In the genomic region with DNA sequence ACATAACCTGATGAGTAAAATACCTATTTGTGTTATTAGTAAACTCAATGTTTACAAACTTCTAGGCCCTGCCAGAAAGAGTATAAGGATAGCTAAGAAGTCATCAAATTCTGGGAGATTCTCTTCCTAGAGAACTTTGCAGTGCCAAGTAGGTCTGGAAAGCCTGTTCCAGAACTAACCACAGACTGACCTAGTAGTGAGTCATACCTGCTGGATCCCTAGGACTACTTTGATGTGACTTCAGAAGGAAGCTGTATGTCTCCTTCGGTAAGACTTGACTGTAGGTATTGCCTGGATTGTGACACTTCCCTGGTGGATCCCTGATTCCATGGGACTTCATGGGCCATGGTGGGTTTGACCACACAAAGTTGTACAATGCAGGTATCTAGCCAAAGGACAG, we compare ENCODE assay signal across 19 cellular contexts.
DNase-seq lines count a peak whose midpoint lies in the region; FAIRE-seq and TF ChIP-seq lines count a peak whose summit lies in the region.
"Had no signal": no experiment of that assay in that cellular context is flagged by ENCODE, and none has a peak within 500 bp of the region (broad histone marks: within the 10 kb centered on the region; RNA-seq: fewer than 3 reads in every experiment).

No MANE protein-coding gene starts in this region.

- no peak overlapping the region for H3K4me3 Mint-ChIP-seq in HFFc6
- H3K4me3 Mint-ChIP-seq: nephron progenitor cell; stimulated activated memory B cell treated with anti-CD40 and anti-IgM and Interleukin-4, amounts not matched to agents 10 μg/mL and 1 μg/mL and 100 μg/mL, for 72 hours had no signal

- no peaks in the 10 kb centered on the region for H3K4me1 Mint-ChIP-seq in HFFc6 (ENCODE audit: low read depth)
- H3K4me1 Mint-ChIP-seq: nephron progenitor cell; stimulated activated memory B cell treated with anti-CD40 and anti-IgM and Interleukin-4, amounts not matched to agents 10 μg/mL and 1 μg/mL and 100 μg/mL, for 72 hours had no signal

- no peak overlapping the region for H3K27ac ChIP-seq in RWPE1
- H3K27ac ChIP-seq: coronary artery, tibial nerve had no signal

- no peak overlapping the region for H3K27ac Mint-ChIP-seq in HFFc6
- H3K27ac Mint-ChIP-seq: nephron progenitor cell; stimulated activated memory B cell treated with anti-CD40 and anti-IgM and Interleukin-4, amounts not matched to agents 10 μg/mL and 1 μg/mL and 100 μg/mL, for 72 hours had no signal

- CTCF ChIA-PET in RWPE1 (lab: Yijun Ruan, JAX): interaction anchor here (0.5 to 1.2 kb wide), 2 partner anchors 11 to 25 kb away, joined by 4 to 6 read pairs; no protein-coding TSS in a partner anchor

- no peak overlapping the region for H3K4me3 ChIP-seq in epithelial cell of esophagus (ENCODE audit: low read length)
- H3K4me3 ChIP-seq: coronary artery, HAP-1, tibial nerve had no signal

- no peaks in the 10 kb centered on the region for H3K9me3 Mint-ChIP-seq in HFFc6
- H3K9me3 Mint-ChIP-seq: nephron progenitor cell; stimulated activated memory B cell treated with anti-CD40 and anti-IgM and Interleukin-4, amounts not matched to agents 10 μg/mL and 1 μg/mL and 100 μg/mL, for 72 hours had no signal

- TF ChIP-seq CTCF in HFFc6 (IDR thresholded peaks at IDR 0.05): no peak
- no peak for TF ChIP-seq CTCF in RWPE1 (conservative IDR thresholded peaks at IDR 0.05; ENCODE audit: low read depth)
- TF ChIP-seq CTCF in epithelial cell of esophagus (IDR thresholded peaks at IDR 0.05; ENCODE audit: insufficient read depth, low read depth, low read length, missing control alignments): no peak

- FAIRE-seq in GM19239 (lab: Jason Lieb, UNC): no peak

- peak; percentile 18 for DNase-seq in HFFc6
- peak; percentile 36 for DNase-seq in RWPE1 (ENCODE audit: low spot score)
- DNase-seq in epithelial cell of esophagus (ENCODE audit: low read depth): peak; percentile 76
- peak; percentile 75 for DNase-seq in renal cortical epithelial cell (ENCODE audit: low read depth)
- no peak for DNase-seq in NOMO-1 treated with dmso at 0.1 percent for 144 hours (lab: John Stamatoyannopoulos, UW; ENCODE audit: unreplicated experiment)
- no peak for DNase-seq in GM19239 (ENCODE audit: insufficient read length, low spot score)
- DNase-seq in hypothalamus (lab: John Stamatoyannopoulos, UW): no peak
- DNase-seq: activated gamma-delta T cell; amygdala; mesendoderm; MM.1S; NCI-H1694 treated with DMSO at 0.1 percent for 48 hours; nephron progenitor cell; stimulated activated CD4-positive, alpha-beta T cell treated with anti-CD3 and anti-CD28 coated beads, Interleukin-12 subunit alpha, Interleukin-12 subunit beta, amount 100 ng/mL, for 4 hours; T1000 had no signal

- no peaks in the 10 kb centered on the region for H3K36me3 Mint-ChIP-seq in HFFc6 (ENCODE audit: low read depth)
- H3K36me3 Mint-ChIP-seq: stimulated activated memory B cell treated with anti-CD40 and anti-IgM and Interleukin-4, amounts not matched to agents 10 μg/mL and 1 μg/mL and 100 μg/mL, for 72 hours had no signal

- H3K27me3 Mint-ChIP-seq in HFFc6 (ENCODE audit: insufficient read depth): no peaks in the 10 kb centered on the region; the same call in 1 of the 2 replicates
- H3K27me3 Mint-ChIP-seq: stimulated activated memory B cell treated with anti-CD40 and anti-IgM and Interleukin-4, amounts not matched to agents 10 μg/mL and 1 μg/mL and 100 μg/mL, for 72 hours had no signal

- POLR2A ChIA-PET in RWPE1 (lab: Yijun Ruan, JAX; ENCODE audit: low non-redundant PET): no interaction called here

Comparison
In these comparisons a context has a peak if more than half of its experiments do, and no peak if none do; other contexts are left out.
1. DNase-seq: peak in HFFc6 (single experiment), RWPE1 (single experiment), epithelial cell of esophagus (single experiment) and renal cortical epithelial cell (single experiment); none in NOMO-1 treated with dmso at 0.1 percent for 144 hours (single experiment), GM19239 (single experiment) and hypothalamus (0 of 51).